In genomic region chr10:103884681-103885139, GRCh38 we compare ENCODE assay signal across 8 cellular contexts. TPM values are rescaled to one million over a fixed set of nuclear protein-coding genes. Genes with fewer than 3 reads are reported as not detected.
DNase-seq lines count a peak whose midpoint lies in the region; ATAC-seq and TF ChIP-seq lines count a peak whose summit lies in the region.

No MANE protein-coding gene starts in this region.

- peak; percentile 24 for DNase-seq in activated CD4-positive, alpha-beta T cell treated with anti-CD3 and anti-CD28 coated beads for 48 hours
- no peak for DNase-seq in activated CD4-positive, alpha-beta T cell treated with anti-CD3 and anti-CD28 coated beads for 1 hour
- DNase-seq in HK-2 (ENCODE audit: unreplicated experiment) (peak; percentile 62), NCI-H82 treated with DMSO at 0.1 percent for 48 hours (lab: John Stamatoyannopoulos, UW; ENCODE audit: unreplicated experiment) (peak; percentile 45), brain microvascular endothelial cell (peak; percentile 61), inferior parietal cortex (ENCODE audit: extremely low spot score) (peak; percentile 87), thoracic aorta (ENCODE audit: low spot score) (no peak)

- no peaks in the 10 kb centered on the region for H3K9me3 ChIP-seq in thoracic aorta

- H3K4me1 ChIP-seq in thoracic aorta (ENCODE audit: control insufficient read depth in 1 of 2, low read depth in 2 of 2) = peaks cover 7 to 48% of the 10 kb centered on the region in 2 donors

- TF ChIP-seq CTCF in brain microvascular endothelial cell (IDR thresholded peaks at IDR 0.05; ENCODE audit: low read depth, low read length, missing control alignments) (peak; percentile 79), thoracic aorta (IDR thresholded peaks at IDR 0.05) (peak; percentile 55)

- ATAC-seq in thoracic aorta (ENCODE audit: insufficient number of reproducible peaks, low FRiP score, low read depth) = no peak
- ATAC-seq in HG02610 (IDR thresholded peaks at IDR 0.05; ENCODE audit: unreplicated experiment) = no peak

- H3K27me3 ChIP-seq in brain microvascular endothelial cell (replicated peaks) (no peaks in the 10 kb centered on the region), thoracic aorta (replicated peaks; ENCODE audit: insufficient read depth) (no peaks in the 10 kb centered on the region)

- no peak overlapping the region for H3K27ac ChIP-seq in brain microvascular endothelial cell
- peak overlapping the region; percentile 55 to 74 for H3K27ac ChIP-seq in thoracic aorta

- H3K36me3 ChIP-seq in brain microvascular endothelial cell (replicated peaks) (peaks cover 16% of the 10 kb centered on the region), thoracic aorta (peaks cover 26% of the 10 kb centered on the region)

- in situ Hi-C loops in brain microvascular endothelial cell (cut with HindIII; ENCODE audit: low pct_ligation_motif_present, low sequenced_read_pairs) = no loop called here

- no peak overlapping the region for H3K4me3 ChIP-seq in brain microvascular endothelial cell (ENCODE audit: low read depth, low read length)
- no peak overlapping the region for H3K4me3 ChIP-seq in thoracic aorta

RNA-seq across cellular contexts. Expression of gene SH3PXD2A, which starts 29.3 kb away (rescaled TPM):
- total RNA-seq in thoracic aorta = 10 to 100 TPM; 28.3 to 51.5 TPM

RNA-seq across cellular contexts. Expression of gene STN1, which starts 33.3 kb away (rescaled TPM):
- total RNA-seq in thoracic aorta = 10 to 100 TPM; 11.6 to 30.6 TPM

Comparison
In these comparisons a context has a peak if more than half of its experiments do, and no peak if none do; other contexts are left out.
1. DNase-seq: peak in activated CD4-positive, alpha-beta T cell treated with anti-CD3 and anti-CD28 coated beads for 48 hours (single experiment), HK-2 (single experiment), NCI-H82 treated with DMSO at 0.1 percent for 48 hours (single experiment), brain microvascular endothelial cell (single experiment) and inferior parietal cortex (single experiment); none in activated CD4-positive, alpha-beta T cell treated with anti-CD3 and anti-CD28 coated beads for 1 hour (single experiment) and thoracic aorta (single experiment).